ENCODE assay signal across 8 cellular contexts in the genomic region with DNA sequence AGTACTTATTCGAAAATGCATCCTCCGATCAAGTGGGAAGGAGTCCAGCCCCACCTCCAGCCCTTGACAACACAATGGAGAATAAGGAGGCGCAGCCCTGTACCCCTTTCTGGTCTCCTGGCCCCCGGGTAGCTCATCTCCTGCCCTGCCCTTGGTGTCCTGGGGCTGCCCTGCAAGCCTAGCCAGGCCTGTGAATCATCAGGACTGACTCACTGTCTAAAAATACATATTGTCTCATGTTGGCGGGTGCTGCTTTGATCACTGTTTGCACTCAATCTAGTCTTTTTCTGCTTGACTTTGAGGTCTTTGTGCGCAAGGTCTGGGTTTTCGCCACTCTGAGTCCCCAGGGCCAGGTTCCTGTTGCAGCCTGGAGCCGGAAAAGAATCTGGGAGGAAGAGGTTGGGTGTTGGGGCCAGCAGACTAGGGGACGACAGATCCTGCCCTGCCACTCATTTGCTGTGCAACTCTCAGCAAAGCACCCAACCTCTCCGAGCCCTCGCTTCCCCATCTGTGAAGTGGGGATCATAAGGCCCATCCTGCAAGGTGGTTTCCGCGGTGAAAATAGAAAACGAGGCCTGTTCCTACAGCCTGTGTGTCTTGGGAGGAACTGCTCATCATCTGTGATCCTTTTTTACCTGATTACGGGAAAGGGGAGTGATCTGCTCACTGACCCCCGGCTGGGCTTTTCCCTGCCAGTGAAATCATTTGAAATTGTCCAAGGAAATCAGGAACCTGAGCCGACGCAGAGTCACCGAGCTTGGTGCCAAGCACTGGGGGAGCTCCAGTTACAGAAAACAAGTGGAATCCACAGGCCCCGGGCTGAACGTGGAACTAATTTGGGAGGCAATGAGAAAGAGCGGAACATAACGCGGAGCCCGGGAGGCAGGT.
DNase-seq lines count a peak whose midpoint lies in the region; ATAC-seq and TF ChIP-seq lines count a peak whose summit lies in the region.

No MANE protein-coding gene starts in this region.

- no peaks in the 10 kb centered on the region for H3K9me3 ChIP-seq in gastrocnemius medialis

- no peaks in the 10 kb centered on the region for H3K36me3 ChIP-seq in gastrocnemius medialis

- peak overlapping the region; percentile 91 to 96 (median 94) for H3K27ac ChIP-seq in gastrocnemius medialis

- TF ChIP-seq POLR2A in gastrocnemius medialis (IDR thresholded peaks at IDR 0.05): no peak

- intact Hi-C loops in gastrocnemius medialis (cut with DNase I; ENCODE audit: low total_unique reads): loop anchor here (2.0 kb wide), 3 partner anchors 91 to 129 kb away; no protein-coding TSS in a partner anchor

- H3K4me1 ChIP-seq in gastrocnemius medialis: peaks cover 21 to 25% of the 10 kb centered on the region in 2 donors

- H3K27me3 ChIP-seq in gastrocnemius medialis: no peaks in the 10 kb centered on the region

- peak; percentile 32 for DNase-seq in CD1c-positive myeloid dendritic cell (ENCODE audit: extremely low spot score)
- peak; percentile 29 for DNase-seq in RPMI8226
- DNase-seq in globus pallidus (ENCODE audit: low spot score): peak; percentile 14
- peak; percentile 83 to 89 for DNase-seq in gastrocnemius medialis
- DNase-seq in NCI-H187 treated with DMSO at 0.1 percent for 48 hours (lab: John Stamatoyannopoulos, UW): no peak

- TF ChIP-seq CTCF in gastrocnemius medialis (IDR thresholded peaks at IDR 0.05 in 4 of 5, conservative IDR thresholded peaks at IDR 0.05 in 1 of 5): no peak

- ATAC-seq in HG02610 (IDR thresholded peaks at IDR 0.05; ENCODE audit: unreplicated experiment) (peak; percentile 81), gastrocnemius medialis (peak; percentile 87 to 88), GM18858 (IDR thresholded peaks at IDR 0.05; ENCODE audit: unreplicated experiment) (no peak), GM21423 (IDR thresholded peaks at IDR 0.05; ENCODE audit: unreplicated experiment) (no peak)

- peak overlapping the region; percentile 17 to 32 (median 22) for H3K4me3 ChIP-seq in gastrocnemius medialis

- in situ Hi-C loops in gastrocnemius medialis (cut with MboI; ENCODE audit: low sequenced_read_pairs in 4 of 4): loop anchor here in 1 of 4 donors (25.0 kb wide), 1 partner anchor 87 kb away; no protein-coding TSS in a partner anchor

Comparison
In these comparisons a context has a peak if more than half of its experiments do, and no peak if none do; other contexts are left out.
1. ATAC-seq: peak in HG02610 (single experiment) and gastrocnemius medialis (2 of 2); none in GM18858 (single experiment) and GM21423 (single experiment).